ENCODE assay signal across 26 cellular contexts in genomic region chr4:125758438-125758837, GRCh38.
DNase-seq lines count a peak whose midpoint lies in the region; ATAC-seq, FAIRE-seq and TF ChIP-seq lines count a peak whose summit lies in the region.
"Had no signal": no experiment of that assay in that cellular context is flagged by ENCODE, and none has a peak within 500 bp of the region (broad histone marks: within the 10 kb centered on the region; RNA-seq: fewer than 3 reads in every experiment).

No MANE protein-coding gene starts in this region.

- TF ChIP-seq CTCF in kidney (IDR thresholded peaks at IDR 0.05; ENCODE audit: borderline replicate concordance, extremely low read depth, insufficient read depth) (no peak), natural killer cell (IDR thresholded peaks at IDR 0.05) (no peak)

- H3K27me3 Mint-ChIP-seq in natural killer cell (ENCODE audit: low read depth in 2 of 2), result no peaks in the 10 kb centered on the region
- H3K27me3 Mint-ChIP-seq: CD4-positive, alpha-beta memory T cell; CD4-positive, CD25-positive, alpha-beta regulatory T cell; CD8-positive, alpha-beta memory T cell had no signal

- H3K4me3 ChIP-seq in kidney (ENCODE audit: low read length in 2 of 2), result no peak overlapping the region
- no peak overlapping the region for H3K4me3 ChIP-seq in aorta (ENCODE audit: low read length in 2 of 2)
- H3K4me3 ChIP-seq: BLaER1, GM12878 had no signal

- no peak overlapping the region for H3K4me3 Mint-ChIP-seq in natural killer cell
- H3K4me3 Mint-ChIP-seq: CD14-positive monocyte; CD4-positive, alpha-beta memory T cell; CD4-positive, CD25-positive, alpha-beta regulatory T cell; CD8-positive, alpha-beta memory T cell had no signal

- H3K9ac ChIP-seq in kidney (ENCODE audit: low read length in 2 of 2), result no peak overlapping the region
- H3K9ac ChIP-seq: BLaER1 had no signal

- DNase-seq in kidney (no peak), natural killer cell (no peak), aorta (no peak)
- DNase-seq: 8988T; ACHN; BE2C; C1 segment of cervical spinal cord; CD4-positive, alpha-beta memory T cell; CD4-positive, CD25-positive, alpha-beta regulatory T cell; CD8-positive, alpha-beta memory T cell; COR-L47; DMS 273 treated with DMSO at 0.1 percent for 48 hours; DMS153; DMS53; DMS79; DND-41; EL; GDM1 had no signal

- H3K36me3 ChIP-seq in kidney (ENCODE audit: control insufficient read depth in 1 of 2, insufficient read depth in 2 of 2, low read length in 2 of 2), result no peaks in the 10 kb centered on the region
- no peaks in the 10 kb centered on the region for H3K36me3 ChIP-seq in aorta (ENCODE audit: control insufficient read depth in 1 of 2, insufficient read depth in 2 of 2, low read length in 1 of 2)
- H3K36me3 ChIP-seq: BE2C, BLaER1 had no signal

- H3K27me3 ChIP-seq in aorta (ENCODE audit: control insufficient read depth in 1 of 2, insufficient read depth in 2 of 2, low read length in 1 of 2), result no peaks in the 10 kb centered on the region
- H3K27me3 ChIP-seq: BE2C, BLaER1 had no signal

- H3K9me3 ChIP-seq in kidney (ENCODE audit: control insufficient read depth in 1 of 2, low read length in 2 of 2) (no peaks in the 10 kb centered on the region), aorta (ENCODE audit: control insufficient read depth, low read length) (no peaks in the 10 kb centered on the region)
- H3K9me3 ChIP-seq: BE2C, BLaER1 had no signal

- no peaks in the 10 kb centered on the region for H3K9me3 Mint-ChIP-seq in natural killer cell

- ATAC-seq in SK-N-SH treated with all-trans-retinoic acid at 6 μM for 48 hours, result no peak
- no peak for ATAC-seq in natural killer cell
- ATAC-seq in aorta (ENCODE audit: low FRiP score), result no peak
- no peak for ATAC-seq in HG03432 (IDR thresholded peaks at IDR 0.05; ENCODE audit: unreplicated experiment)
- ATAC-seq: GM12878 had no signal

- H3K27ac ChIP-seq in kidney (ENCODE audit: low read depth in 2 of 2, low read length in 2 of 2) (no peak overlapping the region), aorta (ENCODE audit: low read depth in 1 of 2, low read length in 2 of 2) (no peak overlapping the region)
- H3K27ac ChIP-seq: BLaER1 had no signal

- no peaks in the 10 kb centered on the region for H3K4me1 Mint-ChIP-seq in natural killer cell
- H3K4me1 Mint-ChIP-seq: CD14-positive monocyte; CD4-positive, alpha-beta memory T cell; CD4-positive, CD25-positive, alpha-beta regulatory T cell; CD8-positive, alpha-beta memory T cell had no signal

- H3K4me1 ChIP-seq in kidney (ENCODE audit: control insufficient read depth in 1 of 2, insufficient read depth in 1 of 2, low read depth in 1 of 2, low read length in 2 of 2) (no peaks in the 10 kb centered on the region), aorta (ENCODE audit: control insufficient read depth in 1 of 2, insufficient read depth in 2 of 2, low read length in 2 of 2) (no peaks in the 10 kb centered on the region)
- H3K4me1 ChIP-seq: BLaER1 had no signal

- FAIRE-seq in endometrium (lab: Jason Lieb, UNC) (peak; percentile 51), kidney (lab: Jason Lieb, UNC) (peak; percentile 17)
- FAIRE-seq: GM12878, GM12892, GM18507 had no signal

- WGBS in aorta, 2 donors, result 62 to 67% methylated on average over 1 of the region's 1 CpG

- H3K36me3 Mint-ChIP-seq in natural killer cell, result no peaks in the 10 kb centered on the region
- H3K36me3 Mint-ChIP-seq: CD14-positive monocyte; CD4-positive, alpha-beta memory T cell; CD4-positive, CD25-positive, alpha-beta regulatory T cell; CD8-positive, alpha-beta memory T cell had no signal

- H3K27ac Mint-ChIP-seq in natural killer cell, result no peak overlapping the region
- H3K27ac Mint-ChIP-seq: CD14-positive monocyte; CD4-positive, alpha-beta memory T cell; CD4-positive, CD25-positive, alpha-beta regulatory T cell; CD8-positive, alpha-beta memory T cell had no signal

- intact Hi-C loops in kidney (cut with DNase I) (no loop called here), natural killer cell (cut with micrococcal nuclease) (no loop called here), aorta (cut with DNase I) (no loop called here)

TF ChIP-seq in SK-N-SH treated with all-trans-retinoic acid at 6 μM for 48 hours, 23 proteins besides CTCF, POLR2A, EP300 and RAD21 (continues in another document):
- TF ChIP-seq TSHZ2 (CRISPR knock-in tag; IDR thresholded peaks at IDR 0.05) (peak; percentile 48; the same call in 1 of the 2 replicates), TCF4 (CRISPR knock-in tag; IDR thresholded peaks at IDR 0.05; ENCODE audit: borderline replicate concordance) (peak; percentile 97), ZFP3 (CRISPR knock-in tag; IDR thresholded peaks at IDR 0.05) (no peak), ZNF565 (CRISPR knock-in tag; conservative IDR thresholded peaks at IDR 0.05; ENCODE audit: low read depth) (no peak), CSDC2 (CRISPR knock-in tag; IDR thresholded peaks at IDR 0.05) (no peak), ZC3H10 (CRISPR knock-in tag; IDR thresholded peaks at IDR 0.05) (no peak), PATZ1 (CRISPR knock-in tag; IDR thresholded peaks at IDR 0.05; ENCODE audit: borderline replicate concordance) (no peak), ZFP30 (CRISPR knock-in tag; IDR thresholded peaks at IDR 0.05) (no peak), CSRNP3 (CRISPR knock-in tag; IDR thresholded peaks at IDR 0.05) (0 out of 2 replicates have a peak, but pooled peaks have one; percentile 26), ZNF70 (CRISPR knock-in tag; IDR thresholded peaks at IDR 0.05) (no peak), ZNF8 (CRISPR knock-in tag; IDR thresholded peaks at IDR 0.05) (0 out of 2 replicates have a peak, but pooled peaks have one; percentile 28), PPARA (CRISPR knock-in tag; IDR thresholded peaks at IDR 0.05; ENCODE audit: borderline replicate concordance) (no peak), ARNTL (CRISPR knock-in tag; IDR thresholded peaks at IDR 0.05; ENCODE audit: borderline replicate concordance, low read depth) (no peak)
